In the genomic region with DNA sequence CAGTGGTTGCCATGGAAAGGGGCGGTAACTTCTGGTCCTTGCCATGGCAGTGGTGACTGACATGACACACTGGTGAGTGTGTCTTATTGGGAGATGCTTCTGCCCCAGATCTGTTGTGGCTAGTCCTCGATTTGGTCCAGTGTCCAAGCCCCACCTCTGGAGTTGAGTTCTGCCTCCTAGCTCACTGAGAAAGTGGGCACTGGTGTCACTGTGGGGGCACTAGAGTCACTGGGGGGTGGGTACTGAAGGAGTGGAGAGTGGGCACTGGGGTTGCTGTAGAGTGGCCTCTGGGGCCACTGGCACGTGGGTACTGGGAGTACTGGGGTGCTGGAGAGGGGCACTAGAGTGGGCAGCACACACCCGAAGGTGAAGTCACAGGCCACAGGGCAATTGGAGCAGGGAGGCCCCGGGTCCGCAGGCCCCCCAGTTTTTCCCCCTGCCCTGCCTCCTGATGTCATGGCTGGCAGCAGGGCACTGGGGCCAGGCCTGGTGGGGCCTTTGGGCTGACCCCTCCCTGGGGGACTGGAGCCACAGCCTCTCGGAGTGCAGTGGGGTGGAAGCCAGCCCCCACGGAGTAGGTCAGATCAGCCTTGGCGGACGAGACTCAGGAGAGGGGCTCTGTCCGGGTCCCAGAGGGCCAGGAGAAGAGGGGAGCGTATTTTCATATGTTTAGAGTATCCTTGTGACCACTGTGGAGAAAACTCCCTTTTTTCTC, we compare ENCODE assay signal across 28 cellular contexts.
DNase-seq lines count a peak whose midpoint lies in the region; ATAC-seq and TF ChIP-seq lines count a peak whose summit lies in the region.
"Had no signal": no experiment of that assay in that cellular context is flagged by ENCODE, and none has a peak within 500 bp of the region (broad histone marks: within the 10 kb centered on the region; RNA-seq: fewer than 3 reads in every experiment).

No MANE protein-coding gene starts in this region.

- H3K9me3 ChIP-seq in left ventricle myocardium inferior (replicated peaks) (no peaks in the 10 kb centered on the region), neuronal stem cell (replicated peaks in 1 of 2; ENCODE audit: control insufficient read depth in 2 of 2, insufficient read depth in 1 of 2, low read depth in 1 of 2, low read length in 2 of 2) (no peaks in the 10 kb centered on the region), uterus (no peaks in the 10 kb centered on the region), Caco-2 (no peaks in the 10 kb centered on the region)
- H3K9me3 ChIP-seq: ascending aorta, BLaER1 had no signal

- peak overlapping the region; percentile 73 for H3K23ac ChIP-seq in neuronal stem cell (ENCODE audit: low read depth, low read length, poor library complexity)

- TF ChIP-seq CTCF in left ventricle myocardium inferior (IDR thresholded peaks at IDR 0.05; ENCODE audit: borderline replicate concordance) (no peak), coronary artery (IDR thresholded peaks at IDR 0.05) (no peak), uterus (IDR thresholded peaks at IDR 0.05) (no peak), Caco-2 (IDR thresholded peaks at IDR 0.05; ENCODE audit: insufficient read depth in 1 of 2, low read depth in 1 of 2, low read length in 1 of 2, severe bottlenecking in 1 of 2, unreplicated experiment in 1 of 2) (no peak)

- POLR2A ChIA-PET in Caco-2 (lab: Charles Lee): no interaction called here

- H3K79me1 ChIP-seq in neuronal stem cell (ENCODE audit: low read depth, low read length): no peaks in the 10 kb centered on the region

- no peak overlapping the region for H3K4me3 Mint-ChIP-seq in Caco-2 (ENCODE audit: unreplicated experiment)
- H3K4me3 Mint-ChIP-seq: activated CD4-positive, alpha-beta T cell treated with anti-CD3 and anti-CD28 coated beads, Interleukin-2, amount 10 ng/mL, durations not matched to agents 7 days and 5 days; activated CD8-positive, alpha-beta memory T cell treated with anti-CD3 and anti-CD28 coated beads, Interleukin-2, amount 10 ng/mL, durations not matched to agents 7 days and 5 days; activated naive CD4-positive, alpha-beta T cell treated with anti-CD3 and anti-CD28 coated beads, Interleukin-2, amount 50 U/mL, for 24 hours; activated T-helper 1 cell treated with anti-CD3 and anti-CD28 coated beads, Interleukin-12 subunit alpha, Interleukin-12 subunit beta, Interleukin-2, Interleukin-4 antibody, amounts not matched to agents 30 ng/mL and 10 ng/mL and 1 ng/mL, durations not matched to agents 14 hours and 24 hours and 36 hours; naive thymus-derived CD8-positive, alpha-beta T cell; stimulated activated naive CD8-positive, alpha-beta T cell treated with anti-CD3 and anti-CD28 coated beads, Interleukin-15, amount 100 ng/mL, for 72 hours had no signal

- DNase-seq in left ventricle myocardium superior: peak; percentile 18
- no peak for DNase-seq in left ventricle myocardium inferior
- peak; percentile 52 for DNase-seq in coronary artery (ENCODE audit: low spot score)
- DNase-seq in neuronal stem cell (ENCODE audit: low spot score): no peak
- peak; percentile 2 to 4 for DNase-seq in uterus
- no peak for DNase-seq in Caco-2
- no peak for DNase-seq in SIG-M5 (lab: John Stamatoyannopoulos, UW)
- DNase-seq: ACHN; activated CD4-positive, alpha-beta T cell treated with anti-CD3 and anti-CD28 coated beads, Interleukin-2, amount 10 ng/mL, durations not matched to agents 7 days and 5 days; activated CD8-positive, alpha-beta memory T cell treated with anti-CD3 and anti-CD28 coated beads, Interleukin-2, amount 10 ng/mL, durations not matched to agents 7 days and 5 days; caudate nucleus; COR-L47; DMS79 treated with DMSO at 0.1 percent for 48 hours; midbrain; NCI-H1694 treated with DMSO at 0.1 percent for 48 hours; NCI-H69; stimulated activated CD4-positive, alpha-beta T cell treated with anti-CD3 and anti-CD28 coated beads, Interleukin-15, amount 100 ng/mL, for 24 hours; stimulated activated naive CD8-positive, alpha-beta T cell treated with anti-CD3 and anti-CD28 coated beads, Interleukin-15, amount 100 ng/mL, for 72 hours; trophoblast cell had no signal

- H3K4me1 ChIP-seq in left ventricle myocardium inferior (peaks cover 14% of the 10 kb centered on the region), neuronal stem cell (ENCODE audit: control insufficient read depth in 2 of 2, insufficient read depth in 1 of 2, low read depth in 1 of 2, low read length in 2 of 2) (peaks cover 3 to 11% of the 10 kb centered on the region in 2 donors), uterus (no peaks in the 10 kb centered on the region), Caco-2 (no peaks in the 10 kb centered on the region)
- H3K4me1 ChIP-seq: ascending aorta had no signal

- CTCF ChIA-PET in Caco-2 (lab: Charles Lee): interaction anchor here (0.9 kb wide), 1 partner anchor 9 kb away, joined by 6 read pairs; no protein-coding TSS in a partner anchor

- ATAC-seq in left ventricle myocardium superior: no peak
- ATAC-seq in GM18858 (IDR thresholded peaks at IDR 0.05; ENCODE audit: unreplicated experiment): no peak
- ATAC-seq: activated CD8-positive, alpha-beta memory T cell treated with anti-CD3 and anti-CD28 coated beads, Interleukin-2, amount 10 ng/mL, durations not matched to agents 7 days and 5 days; naive thymus-derived CD8-positive, alpha-beta T cell; stimulated activated naive CD8-positive, alpha-beta T cell treated with anti-CD3 and anti-CD28 coated beads, Interleukin-15, amount 100 ng/mL, for 72 hours had no signal

- TF ChIP-seq POLR2A in uterus (IDR thresholded peaks at IDR 0.05): no peak

- H3K27ac Mint-ChIP-seq in Caco-2 (ENCODE audit: unreplicated experiment): no peak overlapping the region
- H3K27ac Mint-ChIP-seq: activated CD4-positive, alpha-beta T cell treated with anti-CD3 and anti-CD28 coated beads, Interleukin-2, amount 10 ng/mL, durations not matched to agents 7 days and 5 days; activated CD8-positive, alpha-beta memory T cell treated with anti-CD3 and anti-CD28 coated beads, Interleukin-2, amount 10 ng/mL, durations not matched to agents 7 days and 5 days; activated naive CD4-positive, alpha-beta T cell treated with anti-CD3 and anti-CD28 coated beads, Interleukin-2, amount 50 U/mL, for 24 hours; activated T-helper 1 cell treated with anti-CD3 and anti-CD28 coated beads, Interleukin-12 subunit alpha, Interleukin-12 subunit beta, Interleukin-2, Interleukin-4 antibody, amounts not matched to agents 30 ng/mL and 10 ng/mL and 1 ng/mL, durations not matched to agents 14 hours and 24 hours and 36 hours; naive thymus-derived CD8-positive, alpha-beta T cell; stimulated activated naive CD8-positive, alpha-beta T cell treated with anti-CD3 and anti-CD28 coated beads, Interleukin-15, amount 100 ng/mL, for 72 hours had no signal

- H3K9me3 Mint-ChIP-seq in Caco-2 (ENCODE audit: unreplicated experiment): no peaks in the 10 kb centered on the region
- H3K9me3 Mint-ChIP-seq: activated CD4-positive, alpha-beta T cell treated with anti-CD3 and anti-CD28 coated beads, Interleukin-2, amount 10 ng/mL, durations not matched to agents 7 days and 5 days; activated naive CD4-positive, alpha-beta T cell treated with anti-CD3 and anti-CD28 coated beads, Interleukin-2, amount 50 U/mL, for 24 hours; activated T-helper 1 cell treated with anti-CD3 and anti-CD28 coated beads, Interleukin-12 subunit alpha, Interleukin-12 subunit beta, Interleukin-2, Interleukin-4 antibody, amounts not matched to agents 30 ng/mL and 10 ng/mL and 1 ng/mL, durations not matched to agents 14 hours and 24 hours and 36 hours; naive thymus-derived CD8-positive, alpha-beta T cell; stimulated activated naive CD8-positive, alpha-beta T cell treated with anti-CD3 and anti-CD28 coated beads, Interleukin-15, amount 100 ng/mL, for 72 hours had no signal

- H3K4me3 ChIP-seq in left ventricle myocardium inferior (no peak overlapping the region), coronary artery (no peak overlapping the region), neuronal stem cell (ENCODE audit: low read length in 2 of 2) (no peak overlapping the region), uterus (no peak overlapping the region), Caco-2 (ENCODE audit: low read depth, low read length) (no peak overlapping the region)
- H3K4me3 ChIP-seq: ascending aorta, BLaER1, dorsolateral prefrontal cortex, SK-N-MC had no signal

- H3K27me3 Mint-ChIP-seq in Caco-2 (ENCODE audit: insufficient read depth, unreplicated experiment): peaks cover 19% of the 10 kb centered on the region

- BruUV-seq in Caco-2 (replicated peaks; lab: Mats Ljungman, UMichigan): no TSS peak

- no CpG with 5 or more reads among the region's 12 CpGs for WGBS in neuronal stem cell (ENCODE audit: extremely low coverage in 2 of 2, insufficient read length in 2 of 2, insufficient replicate concordance in 1 of 2), 2 donors

- no peaks in the 10 kb centered on the region for H3K36me3 ChIP-seq in left ventricle myocardium inferior
- no peaks in the 10 kb centered on the region for H3K36me3 ChIP-seq in neuronal stem cell (replicated peaks in 1 of 2; ENCODE audit: control insufficient read depth in 2 of 2, insufficient read depth in 2 of 2, low read length in 2 of 2)
- no peaks in the 10 kb centered on the region for H3K36me3 ChIP-seq in uterus
- no peaks in the 10 kb centered on the region for H3K36me3 ChIP-seq in Caco-2 (ENCODE audit: control insufficient read depth, insufficient read depth, low read length)
- H3K36me3 ChIP-seq: ascending aorta, BLaER1 had no signal

- intact Hi-C loops in left ventricle myocardium superior (cut with micrococcal nuclease): no loop called here
- intact Hi-C loops in left ventricle myocardium inferior (cut with micrococcal nuclease): no loop called here
- intact Hi-C loops in uterus (cut with DNase I; ENCODE audit: low total_unique reads): no loop called here
- intact Hi-C loops in Caco-2 (cut with micrococcal nuclease; ENCODE audit: unreplicated experiment): no loop called here

- no peaks in the 10 kb centered on the region for H3K4me1 Mint-ChIP-seq in Caco-2 (ENCODE audit: low read depth, unreplicated experiment)
- H3K4me1 Mint-ChIP-seq: activated CD4-positive, alpha-beta T cell treated with anti-CD3 and anti-CD28 coated beads, Interleukin-2, amount 10 ng/mL, durations not matched to agents 7 days and 5 days; activated CD8-positive, alpha-beta memory T cell treated with anti-CD3 and anti-CD28 coated beads, Interleukin-2, amount 10 ng/mL, durations not matched to agents 7 days and 5 days; activated naive CD4-positive, alpha-beta T cell treated with anti-CD3 and anti-CD28 coated beads, Interleukin-2, amount 50 U/mL, for 24 hours; naive thymus-derived CD8-positive, alpha-beta T cell; stimulated activated naive CD8-positive, alpha-beta T cell treated with anti-CD3 and anti-CD28 coated beads, Interleukin-15, amount 100 ng/mL, for 72 hours had no signal

- H3K27me3 ChIP-seq in left ventricle myocardium inferior (ENCODE audit: low read depth): peaks cover 96% of the 10 kb centered on the region
- peaks cover 0 to 26% (median 0%) of the 10 kb centered on the region in 3 experiments for H3K27me3 ChIP-seq in neuronal stem cell (ENCODE audit: control insufficient read depth in 3 of 3, insufficient read depth in 3 of 3, low read depth in 1 of 3, low read length in 3 of 3)
- H3K27me3 ChIP-seq in uterus: no peaks in the 10 kb centered on the region
- no peaks in the 10 kb centered on the region; the same call in 1 of the 2 replicates for H3K27me3 ChIP-seq in Caco-2 (replicated peaks; ENCODE audit: control insufficient read depth, insufficient read depth, low read length)
- H3K27me3 ChIP-seq: ascending aorta, BLaER1 had no signal

- no peak overlapping the region for H4K8ac ChIP-seq in neuronal stem cell (ENCODE audit: low read depth, low read length)

- H2AFZ ChIP-seq in neuronal stem cell (ENCODE audit: low read length): no peak overlapping the region

- H3K27ac ChIP-seq in left ventricle myocardium inferior (replicated peaks): no peak overlapping the region
- no peak overlapping the region for H3K27ac ChIP-seq in coronary artery
- H3K27ac ChIP-seq in neuronal stem cell (replicated peaks; ENCODE audit: low read length): no peak overlapping the region
- H3K27ac ChIP-seq in uterus: no peak overlapping the region
- H3K27ac ChIP-seq: ascending aorta, BLaER1, dorsolateral prefrontal cortex, KMS-11, SK-N-MC had no signal

- no peak overlapping the region for H2BK12ac ChIP-seq in neuronal stem cell (ENCODE audit: low read length)

- H3K18ac ChIP-seq in neuronal stem cell (ENCODE audit: low read length): peak overlapping the region; percentile 67

- no peak overlapping the region for H3K4ac ChIP-seq in neuronal stem cell (ENCODE audit: low read length)

- no peak overlapping the region for H2AK5ac ChIP-seq in neuronal stem cell (ENCODE audit: low read depth, low read length)

- H4K91ac ChIP-seq in neuronal stem cell (ENCODE audit: low read depth, low read length, poor library complexity): no peak overlapping the region

- peak overlapping the region; percentile 19 for H2BK120ac ChIP-seq in neuronal stem cell (ENCODE audit: low read depth, low read length)

- no peak overlapping the region for H3K14ac ChIP-seq in neuronal stem cell (ENCODE audit: low read length)

- no peak overlapping the region for H3K9ac ChIP-seq in neuronal stem cell (ENCODE audit: low read depth, low read length, poor library complexity)
- H3K9ac ChIP-seq: BLaER1, KMS-11 had no signal

- H2BK15ac ChIP-seq in neuronal stem cell (ENCODE audit: low read length): no peak overlapping the region

- peaks cover 5% of the 10 kb centered on the region for H3K36me3 Mint-ChIP-seq in Caco-2 (ENCODE audit: insufficient read depth, unreplicated experiment)
- H3K36me3 Mint-ChIP-seq: activated CD8-positive, alpha-beta memory T cell treated with anti-CD3 and anti-CD28 coated beads, Interleukin-2, amount 10 ng/mL, durations not matched to agents 7 days and 5 days; activated naive CD4-positive, alpha-beta T cell treated with anti-CD3 and anti-CD28 coated beads, Interleukin-2, amount 50 U/mL, for 24 hours; naive thymus-derived CD8-positive, alpha-beta T cell had no signal

- no peak overlapping the region for H2BK5ac ChIP-seq in neuronal stem cell (ENCODE audit: low read length)

- no peak overlapping the region for H3K4me2 ChIP-seq in neuronal stem cell (ENCODE audit: insufficient read depth, low read length, poor library complexity, severe bottlenecking)
- H3K4me2 ChIP-seq: BLaER1, KMS-11 had no signal

Comparison
In these comparisons a context has a peak if more than half of its experiments do, and no peak if none do; other contexts are left out.
1. DNase-seq: peak in left ventricle myocardium superior (single experiment), coronary artery (single experiment) and uterus (2 of 2); none in left ventricle myocardium inferior (single experiment), neuronal stem cell (single experiment), Caco-2 (0 of 2) and SIG-M5 (single experiment).